8 cellular contexts compared by ENCODE assay signal in the genomic region with DNA sequence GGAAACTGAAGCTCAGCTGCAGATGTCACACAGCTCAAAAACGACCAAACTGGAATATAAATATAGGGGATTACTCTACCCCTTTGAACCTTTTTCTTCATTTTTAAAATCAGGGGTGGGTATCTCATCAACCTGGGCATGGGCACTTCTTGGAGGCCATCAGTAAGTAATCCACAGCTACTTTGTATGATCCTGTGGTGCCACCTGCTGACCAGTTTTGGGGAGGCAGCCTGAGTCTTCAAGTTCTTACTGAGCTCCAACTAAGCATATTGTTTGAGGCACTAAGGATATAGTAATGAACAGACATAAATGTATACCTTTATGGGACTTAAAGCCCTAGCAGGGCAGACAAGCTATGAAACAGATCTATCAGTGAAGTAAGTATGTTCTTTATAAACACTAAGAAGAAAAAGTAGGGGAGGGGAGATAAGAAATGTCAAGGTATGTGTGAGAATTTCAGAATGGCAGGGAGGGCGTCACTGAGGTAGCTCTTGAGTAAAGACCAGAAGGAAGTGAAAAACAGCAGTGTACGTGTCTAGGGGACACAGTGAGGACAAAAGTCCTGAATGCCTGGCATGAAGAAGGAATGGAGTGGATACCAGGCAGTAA. TPM values are rescaled to one million over a fixed set of nuclear protein-coding genes. Genes with fewer than 3 reads are reported as not detected.
DNase-seq lines count a peak whose midpoint lies in the region; ATAC-seq and TF ChIP-seq lines count a peak whose summit lies in the region.

No MANE protein-coding gene starts in this region.

- WGBS in heart left ventricle, 4 donors = 35 to 47% (median 45%) methylated on average over 3 of the region's 3 CpGs

- TF ChIP-seq CTCF in GM13976 (IDR thresholded peaks at IDR 0.05; ENCODE audit: borderline replicate concordance, control extremely low read depth, extremely low read depth, insufficient read depth, missing control alignments) (peak; percentile 83), heart left ventricle (IDR thresholded peaks at IDR 0.05) (peak; percentile 52 to 89 (median 80)), retinal pigment epithelial cell (conservative IDR thresholded peaks at IDR 0.05; ENCODE audit: low read depth, low read length) (peak; percentile 85)

- ATAC-seq in SK-N-SH treated with all-trans-retinoic acid at 6 μM for 48 hours (peak; percentile 90), heart left ventricle (peak; percentile 47 to 70 (median 56)), GM18873 (IDR thresholded peaks at IDR 0.05; ENCODE audit: low FRiP score, unreplicated experiment) (no peak)

- in situ Hi-C loops in GM13976 (cut with MboI; ENCODE audit: low sequenced_read_pairs, unreplicated experiment) = loop anchor here (10.0 kb wide), 1 partner anchor 95 kb away; no protein-coding TSS in a partner anchor

- H3K27me3 ChIP-seq in heart left ventricle = no peaks in the 10 kb centered on the region

- H3K27ac ChIP-seq in heart left ventricle = no peak overlapping the region

- no peaks in the 10 kb centered on the region for H3K9me3 ChIP-seq in heart left ventricle

- intact Hi-C loops in heart left ventricle (cut with DNase I) = loop anchor here in 9 of 10 donors (1.0 to 10.0 kb wide), 9 partner anchors 65 to 207 kb away; no protein-coding TSS in a partner anchor

- DNase-seq in AG08395 (ENCODE audit: low spot score) (peak; percentile 72), GM13976 (ENCODE audit: low spot score) (peak; percentile 72), HuH-7.5 (ENCODE audit: low spot score) (peak; percentile 51), heart left ventricle (peak in 4 of 5 donors; percentile 59 to 73 (median 70)), retinal pigment epithelial cell (ENCODE audit: low read depth) (no peak)
- DNase-seq in activated naive CD8-positive, alpha-beta T cell treated with anti-CD3 and anti-CD28 coated beads, Interleukin-2, amount 50 U/mL, for 16 hours (ENCODE audit: low read depth, low spot score) = peak; percentile 27

- peaks cover 0 to 84% (median 56%) of the 10 kb centered on the region in 9 donors for H3K36me3 ChIP-seq in heart left ventricle

- H3K4me1 ChIP-seq in heart left ventricle = no peaks in the 10 kb centered on the region

- H3K4me3 ChIP-seq in heart left ventricle (no peak overlapping the region), retinal pigment epithelial cell (ENCODE audit: low read length) (no peak overlapping the region)

- TF ChIP-seq POLR2A in heart left ventricle (IDR thresholded peaks at IDR 0.05) = no peak

TF ChIP-seq in SK-N-SH treated with all-trans-retinoic acid at 6 μM for 48 hours, 23 proteins besides CTCF, POLR2A, EP300 and RAD21:
- TF ChIP-seq ZC3H10 (CRISPR knock-in tag; IDR thresholded peaks at IDR 0.05) = no peak
- no peak for TF ChIP-seq ISL1 (CRISPR knock-in tag; IDR thresholded peaks at IDR 0.05)
- TF ChIP-seq OSR1 (CRISPR knock-in tag; IDR thresholded peaks at IDR 0.05) = no peak
- no peak for TF ChIP-seq ZNF8 (CRISPR knock-in tag; IDR thresholded peaks at IDR 0.05)
- no peak for TF ChIP-seq ESRRG (CRISPR knock-in tag; IDR thresholded peaks at IDR 0.05)

RNA-seq across cellular contexts. Expression of a gene that starts 18.4 kb away (rescaled TPM):
- total RNA-seq in heart left ventricle = 10 to 100 TPM; 11.7 to 38.8 (median 18.9) TPM
- polyA plus RNA-seq in heart left ventricle = 1 to 10 TPM; 4.7 to 5.7 TPM
